ENCODE assay signal across 18 cellular contexts in the genomic region with DNA sequence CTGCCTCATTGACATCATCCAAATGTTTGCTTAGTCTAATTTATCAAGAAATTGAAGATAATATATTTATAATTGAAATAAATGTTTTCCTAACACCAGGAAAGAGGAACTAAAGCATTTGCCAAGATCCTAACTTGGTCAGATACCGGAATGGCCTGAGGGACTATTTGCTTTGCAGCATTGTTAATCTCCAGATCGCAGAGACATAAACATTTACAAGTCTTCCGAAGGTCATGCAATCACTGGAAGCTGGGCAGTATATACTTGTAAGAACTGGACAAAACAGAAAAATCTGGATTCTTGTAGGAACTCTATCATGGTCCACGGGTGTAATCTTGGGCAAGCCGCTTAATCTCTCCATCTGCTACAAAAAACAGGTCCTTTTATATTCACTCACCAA.
"Had no signal": no experiment of that assay in that cellular context is flagged by ENCODE, and none has a peak within 500 bp of the region (broad histone marks: within the 10 kb centered on the region; RNA-seq: fewer than 3 reads in every experiment).

No MANE protein-coding gene starts in this region.

- DNase-seq: activated CD4-positive, alpha-beta T cell treated with anti-CD3 and anti-CD28 coated beads for 48 hours; activated CD4-positive, CD25-positive, alpha-beta regulatory T cell; activated CD8-positive, alpha-beta T cell treated with anti-CD3 and anti-CD28 coated beads, Interleukin-2, amount 10 ng/mL, durations not matched to agents 7 days and 5 days; activated naive CD4-positive, alpha-beta T cell treated with anti-CD3 and anti-CD28 coated beads, Interleukin-2, amount 10 ng/mL, durations not matched to agents 7 days and 5 days; activated naive CD8-positive, alpha-beta T cell treated with anti-CD3 and anti-CD28 coated beads, Interleukin-2, amount 50 U/mL, for 24 hours; activated T-cell treated with anti-CD3 and anti-CD28 coated beads, Interleukin-2, amount 50 U/mL, for 24 hours; aorta; brain microvascular endothelial cell; central memory CD4-positive, alpha-beta T cell; dorsolateral prefrontal cortex; mesendoderm; naive thymus-derived CD8-positive, alpha-beta T cell; spleen; stimulated activated CD4-positive, alpha-beta T cell treated with anti-CD3 and anti-CD28 coated beads, Interleukin-4, amount 100 ng/mL, for 4 hours; stimulated activated naive B cell treated with anti-CD40 and anti-IgM and Interleukin-4, amounts not matched to agents 10 μg/mL and 1 μg/mL and 100 μg/mL, for 72 hours; T-cell; upper lobe of right lung had no signal

- H3K27ac ChIP-seq: brain microvascular endothelial cell, dorsolateral prefrontal cortex, parathyroid adenoma, spleen, upper lobe of right lung had no signal
